15 cellular contexts compared by ENCODE assay signal in genomic region chr1:107840746-107841145, GRCh38.
DNase-seq lines count a peak whose midpoint lies in the region; ATAC-seq and TF ChIP-seq lines count a peak whose summit lies in the region.
"Had no signal": no experiment of that assay in that cellular context is flagged by ENCODE, and none has a peak within 500 bp of the region (broad histone marks: within the 10 kb centered on the region; RNA-seq: fewer than 3 reads in every experiment).

No MANE protein-coding gene starts in this region.

- peaks cover 72% of the 10 kb centered on the region for H3K4me1 Mint-ChIP-seq in memory B cell

- no peaks in the 10 kb centered on the region for H3F3A ChIP-seq in SU-DHL-6 (ENCODE audit: insufficient read depth)

- peak; percentile 44 for ATAC-seq in memory B cell (ENCODE audit: low read depth)
- ATAC-seq: gastrocnemius medialis had no signal

- peaks cover 4% of the 10 kb centered on the region; the same call in 1 of the 2 replicates for H3K36me3 ChIP-seq in SU-DHL-6 (ENCODE audit: low read length)
- H3K36me3 ChIP-seq: breast epithelium, gastrocnemius medialis had no signal

- no peak overlapping the region for H3K27ac ChIP-seq in SU-DHL-6 (ENCODE audit: low read depth, low read length)
- H3K27ac ChIP-seq: breast epithelium, gastrocnemius medialis had no signal

- no peaks in the 10 kb centered on the region for H3K9me2 ChIP-seq in SU-DHL-6 (replicated peaks; ENCODE audit: insufficient read depth, low read length)

- no peaks in the 10 kb centered on the region for H3K27me3 Mint-ChIP-seq in memory B cell

- H2AFZ ChIP-seq in SU-DHL-6 (ENCODE audit: low read depth, low read length, severe bottlenecking) = peak overlapping the region; percentile 67

- no peaks in the 10 kb centered on the region for H3K79me2 ChIP-seq in SU-DHL-6 (ENCODE audit: insufficient read depth, low read length)

- no peak overlapping the region for H3K4me3 ChIP-seq in SU-DHL-6 (ENCODE audit: insufficient read depth, low read length, poor library complexity, severe bottlenecking)
- H3K4me3 ChIP-seq: breast epithelium, gastrocnemius medialis, smooth muscle cell had no signal

- H3K9ac ChIP-seq in SU-DHL-6 (ENCODE audit: low read length) = no peak overlapping the region

- peaks cover 6% of the 10 kb centered on the region for H3K36me3 Mint-ChIP-seq in memory B cell

- H3K27ac Mint-ChIP-seq in memory B cell = peak overlapping the region; percentile 80

- H3K4me3 Mint-ChIP-seq in memory B cell = peak overlapping the region; percentile 62

- H4K20me1 ChIP-seq in SU-DHL-6 (ENCODE audit: low read depth, low read length) = no peaks in the 10 kb centered on the region

- DNase-seq in NOMO-1 treated with DMSO at 0.1 percent for 48 hours (lab: John Stamatoyannopoulos, UW; ENCODE audit: unreplicated experiment) = peak; percentile 47
- DNase-seq in NOMO-1 treated with dmso at 0.1 percent for 144 hours (lab: John Stamatoyannopoulos, UW; ENCODE audit: unreplicated experiment) = no peak
- peak; percentile 33 for DNase-seq in GDM1 (lab: John Stamatoyannopoulos, UW)
- no peak for DNase-seq in memory B cell (ENCODE audit: low spot score in 2 of 2)
- DNase-seq in SK-N-DZ (ENCODE audit: low spot score) = no peak
- no peak for DNase-seq in EL
- DNase-seq in activated CD4-positive, alpha-beta T cell treated with anti-CD3 and anti-CD28 coated beads, Interleukin-2, amount 50 U/mL, for 48 hours = no peak
- DNase-seq: activated gamma-delta T cell treated with Interleukin-2 at 50 U/mL for 16 hours, gastrocnemius medialis, mesendoderm, NCI-H2107, substantia nigra had no signal

- no peaks in the 10 kb centered on the region for H3K9me3 ChIP-seq in SU-DHL-6 (ENCODE audit: insufficient read depth, low read length)
- H3K9me3 ChIP-seq: breast epithelium had no signal

- peaks cover 3% of the 10 kb centered on the region for H3K9me3 Mint-ChIP-seq in memory B cell

- TF ChIP-seq CTCF in SU-DHL-6 (IDR thresholded peaks at IDR 0.05; ENCODE audit: insufficient read depth, low read length, poor library complexity, severe bottlenecking) = no peak

- H3K4me2 ChIP-seq in SU-DHL-6 (ENCODE audit: low read depth, low read length, poor library complexity, severe bottlenecking) = peak overlapping the region; percentile 25
- H3K4me2 ChIP-seq: smooth muscle cell had no signal

- H3K27me3 ChIP-seq in SU-DHL-6 (ENCODE audit: low read length) = no peaks in the 10 kb centered on the region
- H3K27me3 ChIP-seq: breast epithelium, gastrocnemius medialis had no signal

Comparison
In these comparisons a context has a peak if more than half of its experiments do, and no peak if none do; other contexts are left out.
1. DNase-seq: peak in NOMO-1 treated with DMSO at 0.1 percent for 48 hours (single experiment) and GDM1 (single experiment); none in NOMO-1 treated with dmso at 0.1 percent for 144 hours (single experiment), memory B cell (0 of 2), SK-N-DZ (single experiment), EL (single experiment) and activated CD4-positive, alpha-beta T cell treated with anti-CD3 and anti-CD28 coated beads, Interleukin-2, amount 50 U/mL, for 48 hours (0 of 2).